Comparison of ENCODE assay signal across 12 cellular contexts in the genomic region with DNA sequence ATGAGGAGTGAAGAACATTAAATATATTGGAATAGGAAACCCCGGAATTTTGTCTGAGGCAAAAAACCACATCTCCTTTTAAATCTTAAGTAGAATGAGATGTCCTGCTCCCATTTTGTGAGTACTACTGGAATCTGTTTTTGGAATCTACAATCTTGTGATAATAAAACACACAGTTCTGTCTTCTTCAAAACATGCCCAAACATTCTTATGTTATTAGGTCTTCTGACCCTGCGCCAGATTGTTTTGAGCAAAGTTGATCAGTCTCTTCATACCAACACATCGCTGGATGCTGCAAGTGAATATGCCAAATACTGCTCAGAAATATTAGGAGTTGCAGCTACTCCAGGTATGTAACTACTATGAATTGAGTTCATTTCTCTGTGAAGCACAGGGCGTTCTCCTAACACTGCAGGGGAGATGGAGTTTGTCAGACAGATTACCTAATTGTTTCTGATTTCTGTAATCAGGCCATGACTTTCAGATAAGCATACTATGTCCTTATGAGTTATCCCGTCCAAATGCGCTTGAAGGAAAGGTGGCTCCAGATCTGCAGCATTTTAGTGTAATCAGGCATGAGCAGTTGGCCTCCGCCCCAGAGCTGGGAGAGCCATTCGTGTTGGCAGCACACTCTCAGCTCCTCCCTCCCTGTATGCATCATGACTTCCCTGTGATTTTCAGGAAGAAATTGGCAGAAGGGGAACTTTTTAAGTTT.
DNase-seq lines count a peak whose midpoint lies in the region; ATAC-seq and TF ChIP-seq lines count a peak whose summit lies in the region.
"Had no signal": no experiment of that assay in that cellular context is flagged by ENCODE, and none has a peak within 500 bp of the region (broad histone marks: within the 10 kb centered on the region; RNA-seq: fewer than 3 reads in every experiment).

No MANE protein-coding gene starts in this region.

- CTCF ChIA-PET in RWPE1 (lab: Yijun Ruan, JAX), result interaction anchor here (0.6 to 0.7 kb wide), 2 partner anchors 116 to 1090 kb away, joined by 3 to 4 read pairs; no protein-coding TSS in a partner anchor

- POLR2A ChIA-PET in RWPE1 (lab: Yijun Ruan, JAX; ENCODE audit: low non-redundant PET), result no interaction called here

- no peak for TF ChIP-seq CTCF in BE2C (IDR thresholded peaks at IDR 0.05; ENCODE audit: low read depth, low read length)
- no peak for TF ChIP-seq CTCF in RWPE1 (conservative IDR thresholded peaks at IDR 0.05; ENCODE audit: low read depth)
- TF ChIP-seq CTCF in fibroblast of pulmonary artery (IDR thresholded peaks at IDR 0.05; ENCODE audit: low read length, missing control alignments), result no peak
- no peak for TF ChIP-seq CTCF in omental fat pad (IDR thresholded peaks at IDR 0.05)
- no peak for TF ChIP-seq CTCF in endothelial cell (IDR thresholded peaks at IDR 0.05; ENCODE audit: unreplicated experiment)

- peaks cover 55% of the 10 kb centered on the region for H3K36me3 ChIP-seq in BE2C

- DNase-seq in BE2C (peak; percentile 25), RWPE1 (ENCODE audit: low spot score) (no peak), fibroblast of pulmonary artery (ENCODE audit: low read depth) (peak; percentile 84), omental fat pad (ENCODE audit: low spot score) (no peak), endothelial cell (ENCODE audit: low spot score) (no peak), T-helper 2 cell (no peak), NOMO-1 treated with dmso at 0.1 percent for 144 hours (lab: John Stamatoyannopoulos, UW; ENCODE audit: unreplicated experiment) (no peak)
- no peak for DNase-seq in stimulated activated CD4-positive, alpha-beta T cell treated with anti-CD3 and anti-CD28 coated beads, Interleukin-4, amount 100 ng/mL, for 24 hours
- DNase-seq: CD4-positive, alpha-beta T cell; naive B cell; NCI-H345 had no signal

- no peaks in the 10 kb centered on the region for H3K4me1 ChIP-seq in BE2C

- H3K9me3 ChIP-seq in BE2C, result no peaks in the 10 kb centered on the region

- peak overlapping the region; percentile 66 for H3K27ac ChIP-seq in RWPE1

- peaks cover 37% of the 10 kb centered on the region for H3K36me3 Mint-ChIP-seq in endothelial cell (ENCODE audit: low read depth, unreplicated experiment)

- no peak overlapping the region for H3K4me3 Mint-ChIP-seq in endothelial cell (ENCODE audit: unreplicated experiment)
- H3K4me3 Mint-ChIP-seq: CD4-positive, alpha-beta T cell; naive B cell; T-helper 1 cell treated with Interleukin-12 subunit alpha and Interleukin-12 subunit beta and Interleukin-4 antibody, amounts not matched to agents 30 μg/mL and 1 μg/mL, for 36 hours had no signal

- ATAC-seq in omental fat pad (ENCODE audit: low FRiP score), result peak; percentile 94

- peaks cover 3% of the 10 kb centered on the region for H3K27me3 Mint-ChIP-seq in endothelial cell (ENCODE audit: unreplicated experiment)
- H3K27me3 Mint-ChIP-seq: CD4-positive, alpha-beta T cell; naive B cell had no signal

- no peak overlapping the region for H3K27ac Mint-ChIP-seq in endothelial cell (ENCODE audit: unreplicated experiment)
- H3K27ac Mint-ChIP-seq: CD4-positive, alpha-beta T cell; naive B cell; T-helper 1 cell treated with Interleukin-12 subunit alpha and Interleukin-12 subunit beta and Interleukin-4 antibody, amounts not matched to agents 30 μg/mL and 1 μg/mL, for 36 hours had no signal

- H3K9me3 Mint-ChIP-seq in endothelial cell (ENCODE audit: unreplicated experiment), result no peaks in the 10 kb centered on the region
- H3K9me3 Mint-ChIP-seq: CD4-positive, alpha-beta T cell; naive B cell; T-helper 1 cell treated with Interleukin-12 subunit alpha and Interleukin-12 subunit beta and Interleukin-4 antibody, amounts not matched to agents 30 μg/mL and 1 μg/mL, for 36 hours had no signal

- no peaks in the 10 kb centered on the region for H3K27me3 ChIP-seq in BE2C

- H3K4me1 Mint-ChIP-seq in endothelial cell (ENCODE audit: unreplicated experiment), result peaks cover 2% of the 10 kb centered on the region
- H3K4me1 Mint-ChIP-seq: naive B cell had no signal

- H3K4me3 ChIP-seq in BE2C (ENCODE audit: low read depth, low read length) (no peak overlapping the region), fibroblast of pulmonary artery (replicated peaks; ENCODE audit: low read depth, low read length) (no peak overlapping the region)

Comparison
In these comparisons a context has a peak if more than half of its experiments do, and no peak if none do; other contexts are left out.
1. DNase-seq: peak in BE2C (single experiment) and fibroblast of pulmonary artery (single experiment); none in RWPE1 (single experiment), omental fat pad (single experiment), stimulated activated CD4-positive, alpha-beta T cell treated with anti-CD3 and anti-CD28 coated beads, Interleukin-4, amount 100 ng/mL, for 24 hours (single experiment), endothelial cell (single experiment), T-helper 2 cell (0 of 5) and NOMO-1 treated with dmso at 0.1 percent for 144 hours (single experiment).